In genomic region chr9:127927457-127928231, GRCh38 we compare ENCODE assay signal across 8 cellular contexts. TPM values are rescaled to one million over a fixed set of nuclear protein-coding genes. Genes with fewer than 3 reads are reported as not detected.
DNase-seq lines count a peak whose midpoint lies in the region; ATAC-seq and TF ChIP-seq lines count a peak whose summit lies in the region.

No MANE protein-coding gene starts in this region.

- no peak overlapping the region for H3K27ac Mint-ChIP-seq in type B pancreatic cell

- TF ChIP-seq POLR2A in body of pancreas (IDR thresholded peaks at IDR 0.05): no peak

- H3K9me3 ChIP-seq in body of pancreas: no peaks in the 10 kb centered on the region

- H3K36me3 ChIP-seq in body of pancreas (replicated peaks in 1 of 2; ENCODE audit: insufficient read depth in 1 of 2, low read depth in 2 of 2): no peaks in the 10 kb centered on the region

- TF ChIP-seq CTCF in GM12865 (IDR thresholded peaks at IDR 0.05; ENCODE audit: insufficient read depth, low read depth, low read length, missing control alignments) (no peak), body of pancreas (IDR thresholded peaks at IDR 0.05) (no peak), type B pancreatic cell (conservative IDR thresholded peaks at IDR 0.05) (no peak)

- no peaks in the 10 kb centered on the region for H3K27me3 ChIP-seq in body of pancreas

- H3K4me3 ChIP-seq in GM12865 (ENCODE audit: low read depth, low read length): peak overlapping the region; percentile 30
- H3K4me3 ChIP-seq in body of pancreas: no peak overlapping the region

- H3K4me1 Mint-ChIP-seq in type B pancreatic cell (ENCODE audit: unreplicated experiment): peaks cover 14% of the 10 kb centered on the region

- peaks cover 56% of the 10 kb centered on the region for H3K27me3 Mint-ChIP-seq in type B pancreatic cell

- no peaks in the 10 kb centered on the region for H3K36me3 Mint-ChIP-seq in type B pancreatic cell

- H3K9me3 Mint-ChIP-seq in type B pancreatic cell: no peaks in the 10 kb centered on the region

- 3 to 6% methylated on average over 13 to 31 of the region's 48 CpGs for WGBS in body of pancreas, 2 donors

- H3K4me3 Mint-ChIP-seq in type B pancreatic cell: peak overlapping the region; percentile 69

- peak; percentile 45 for ATAC-seq in body of pancreas
- no peak for ATAC-seq in GM19023 (IDR thresholded peaks at IDR 0.05; ENCODE audit: unreplicated experiment)
- no peak for ATAC-seq in HG02610 (IDR thresholded peaks at IDR 0.05; ENCODE audit: unreplicated experiment)
- no peak for ATAC-seq in GM21619 (IDR thresholded peaks at IDR 0.05; ENCODE audit: unreplicated experiment)

- no peak overlapping the region for H3K27ac ChIP-seq in body of pancreas

- DNase-seq in GM12865 (ENCODE audit: low read depth) (peak; percentile 55), T-helper 1 cell (peak; percentile 54 to 84 (median 79)), body of pancreas (peak; percentile 68 to 89 (median 78)), mucosa of gallbladder (ENCODE audit: low spot score) (peak; percentile 64), type B pancreatic cell (ENCODE audit: extremely low spot score, unreplicated experiment) (no peak)

- intact Hi-C loops in body of pancreas (cut with DNase I): no loop called here

- H3K4me1 ChIP-seq in body of pancreas: peaks cover 35% of the 10 kb centered on the region

RNA-seq across cellular contexts. Expression of gene PIP5KL1, which starts 2.9 kb away (rescaled TPM):
- total RNA-seq in body of pancreas (1 to 10 TPM; 1.3 to 2.6 TPM), mucosa of gallbladder (4.9 TPM), type B pancreatic cell (ENCODE audit: low replicate concordance) (5.8 and 9.4 TPM in 2 replicates)

RNA-seq across cellular contexts. Expression of gene DPM2, which starts 10.0 kb away (rescaled TPM):
- total RNA-seq in body of pancreas (10 to 100 TPM; 23.3 to 39.9 TPM), mucosa of gallbladder (36.6 TPM), type B pancreatic cell (ENCODE audit: low replicate concordance) (41.6 and 56.3 TPM in 2 replicates)

RNA-seq across cellular contexts. Expression of gene ST6GALNAC4, which starts 10.8 kb away (rescaled TPM):
- 10 to 100 TPM; 36.6 to 63.8 TPM for total RNA-seq in body of pancreas
- total RNA-seq in mucosa of gallbladder: 42.1 TPM
- total RNA-seq in type B pancreatic cell (ENCODE audit: low replicate concordance): 11.9 and 17.5 TPM in 2 replicates

RNA-seq across cellular contexts. Expression of gene ST6GALNAC6, which starts 28.2 kb away (rescaled TPM):
- total RNA-seq in body of pancreas (10 to 100 TPM; 46.1 to 66.7 TPM), mucosa of gallbladder (67.0 TPM), type B pancreatic cell (ENCODE audit: low replicate concordance) (19.8 and 32.6 TPM in 2 replicates)

RNA-seq across cellular contexts. Expression of gene AK1, which starts 50.2 kb away (rescaled TPM):
- total RNA-seq in body of pancreas: 10 to 100 TPM in 1 of 2 donors, 1 to 10 TPM in 1; 8.8 to 23.7 TPM
- total RNA-seq in mucosa of gallbladder: 142 TPM
- total RNA-seq in type B pancreatic cell (ENCODE audit: low replicate concordance): 35.2 and 59.8 TPM in 2 replicates
